In genomic region chr9:120914953-120915352, GRCh38 we compare ENCODE assay signal across 14 cellular contexts. TPM values are rescaled to one million over a fixed set of nuclear protein-coding genes. Genes with fewer than 3 reads are reported as not detected.
DNase-seq lines count a peak whose midpoint lies in the region; ATAC-seq and TF ChIP-seq lines count a peak whose summit lies in the region.
"Had no signal": no experiment of that assay in that cellular context is flagged by ENCODE, and none has a peak within 500 bp of the region (broad histone marks: within the 10 kb centered on the region; RNA-seq: fewer than 3 reads in every experiment).

No MANE protein-coding gene starts in this region.

- H3K9me3 ChIP-seq in T-helper 17 cell (ENCODE audit: control insufficient read depth, low read length, poor library complexity, severe bottlenecking) (no peaks in the 10 kb centered on the region), esophagus muscularis mucosa (peaks cover 0 to 3% (median 0%) of the 10 kb centered on the region in 4 donors), thoracic aorta (no peaks in the 10 kb centered on the region), right lobe of liver (no peaks in the 10 kb centered on the region)
- H3K9me3 ChIP-seq: transverse colon had no signal

- TF ChIP-seq CTCF in esophagus muscularis mucosa (IDR thresholded peaks at IDR 0.05) (no peak), thoracic aorta (IDR thresholded peaks at IDR 0.05) (no peak), right lobe of liver (IDR thresholded peaks at IDR 0.05) (no peak)

- H3K4me3 ChIP-seq in esophagus muscularis mucosa (no peak overlapping the region), thoracic aorta (no peak overlapping the region), right lobe of liver (no peak overlapping the region)
- H3K4me3 ChIP-seq: spleen, transverse colon had no signal

- DNase-seq in activated naive CD4-positive, alpha-beta T cell treated with anti-CD3 and anti-CD28 coated beads for 36 hours = no peak
- no peak for DNase-seq in activated naive CD4-positive, alpha-beta T cell treated with Interleukin-2 at 50 U/mL for 16 hours
- no peak for DNase-seq in T-helper 17 cell
- no peak for DNase-seq in esophagus muscularis mucosa (ENCODE audit: extremely low spot score)
- no peak for DNase-seq in thoracic aorta (ENCODE audit: low spot score)
- no peak for DNase-seq in right lobe of liver
- DNase-seq: mesenchymal stem cell, NCI-H1092 treated with DMSO at 0.1 percent for 48 hours, NCI-H446 treated with DMSO at 0.1 percent for 48 hours, OCI-M1, spleen, transverse colon had no signal

- peaks cover 87% of the 10 kb centered on the region for H3K36me3 Mint-ChIP-seq in activated naive CD4-positive, alpha-beta T cell treated with anti-CD3 and anti-CD28 coated beads for 36 hours (ENCODE audit: low read depth)
- H3K36me3 Mint-ChIP-seq in T-helper 17 cell (ENCODE audit: low read depth) = peaks cover 25% of the 10 kb centered on the region

- no peak overlapping the region for H3K4me3 Mint-ChIP-seq in activated naive CD4-positive, alpha-beta T cell treated with anti-CD3 and anti-CD28 coated beads for 36 hours
- peak overlapping the region; percentile 9 for H3K4me3 Mint-ChIP-seq in T-helper 17 cell

- H3K27me3 Mint-ChIP-seq in activated naive CD4-positive, alpha-beta T cell treated with anti-CD3 and anti-CD28 coated beads for 36 hours (ENCODE audit: low read depth) = no peaks in the 10 kb centered on the region
- H3K27me3 Mint-ChIP-seq in T-helper 17 cell = no peaks in the 10 kb centered on the region

- H3K27ac ChIP-seq in esophagus muscularis mucosa (replicated peaks in 1 of 4) (peak overlapping the region; percentile 6 to 80 (median 40)), thoracic aorta (peak overlapping the region; percentile 62 to 67), right lobe of liver (no peak overlapping the region)
- H3K27ac ChIP-seq: transverse colon had no signal

- no peak for TF ChIP-seq EP300 in esophagus muscularis mucosa (IDR thresholded peaks at IDR 0.05)

- 88% methylated on average over 6 of the region's 6 CpGs for WGBS in esophagus muscularis mucosa
- WGBS in right lobe of liver (ENCODE audit: insufficient coverage, low coverage, low lambda C conversion rate, missing lambda C conversion rate) = 92% methylated on average over 4 of the region's 6 CpGs

- H3K27ac Mint-ChIP-seq in activated naive CD4-positive, alpha-beta T cell treated with anti-CD3 and anti-CD28 coated beads for 36 hours = peak overlapping the region; percentile 94
- peak overlapping the region; percentile 96 for H3K27ac Mint-ChIP-seq in T-helper 17 cell

- H3K9me3 Mint-ChIP-seq in activated naive CD4-positive, alpha-beta T cell treated with anti-CD3 and anti-CD28 coated beads for 36 hours = no peaks in the 10 kb centered on the region

- H3K4me1 ChIP-seq in esophagus muscularis mucosa (peaks cover 28 to 58% (median 49%) of the 10 kb centered on the region in 4 donors), thoracic aorta (ENCODE audit: control insufficient read depth in 1 of 2, low read depth in 2 of 2) (peaks cover 44 to 75% of the 10 kb centered on the region in 2 donors), right lobe of liver (peaks cover 0 to 10% (median 3%) of the 10 kb centered on the region in 4 donors)

- TF ChIP-seq POLR2A in esophagus muscularis mucosa (IDR thresholded peaks at IDR 0.05; ENCODE audit: low read depth) (no peak), right lobe of liver (IDR thresholded peaks at IDR 0.05) (no peak)

- intact Hi-C loops in activated naive CD4-positive, alpha-beta T cell treated with anti-CD3 and anti-CD28 coated beads for 36 hours (cut with micrococcal nuclease) = no loop called here
- intact Hi-C loops in esophagus muscularis mucosa (cut with DNase I) = no loop called here
- intact Hi-C loops in right lobe of liver (cut with DNase I) = no loop called here

- CTCF ChIA-PET in activated naive CD4-positive, alpha-beta T cell treated with anti-CD3 and anti-CD28 coated beads for 36 hours (lab: Charles Lee) = no interaction called here

- H3K36me3 ChIP-seq in esophagus muscularis mucosa (peaks cover 0 to 39% (median 13%) of the 10 kb centered on the region in 4 donors), thoracic aorta (peaks cover 36% of the 10 kb centered on the region), right lobe of liver (no peaks in the 10 kb centered on the region)
- H3K36me3 ChIP-seq: transverse colon had no signal

- no peaks in the 10 kb centered on the region for H3K27me3 ChIP-seq in esophagus muscularis mucosa
- no peaks in the 10 kb centered on the region for H3K27me3 ChIP-seq in thoracic aorta (replicated peaks; ENCODE audit: insufficient read depth)
- H3K27me3 ChIP-seq in right lobe of liver = no peaks in the 10 kb centered on the region
- H3K27me3 ChIP-seq: spleen, transverse colon had no signal

- ATAC-seq in T-helper 17 cell (no peak), thoracic aorta (ENCODE audit: insufficient number of reproducible peaks, low FRiP score, low read depth) (no peak), right lobe of liver (no peak), HG03175 (IDR thresholded peaks at IDR 0.05; ENCODE audit: unreplicated experiment) (no peak), GM21360 (IDR thresholded peaks at IDR 0.05; ENCODE audit: unreplicated experiment) (no peak)

- H3K4me1 Mint-ChIP-seq in activated naive CD4-positive, alpha-beta T cell treated with anti-CD3 and anti-CD28 coated beads for 36 hours (ENCODE audit: low read depth) = peaks cover 88% of the 10 kb centered on the region
- H3K4me1 Mint-ChIP-seq in T-helper 17 cell = peaks cover 56% of the 10 kb centered on the region

RNA-seq across cellular contexts. Expression of gene TRAF1, which starts 11.6 kb away (rescaled TPM):
- 10 to 100 TPM; 80.6 to 85.0 TPM for total RNA-seq in activated naive CD4-positive, alpha-beta T cell treated with anti-CD3 and anti-CD28 coated beads for 36 hours
- total RNA-seq in T-helper 17 cell (100 to 1,000 TPM; 103 to 118 TPM), esophagus muscularis mucosa (1 to 10 TPM; 4.0 to 7.4 (median 5.5) TPM), thoracic aorta (10 to 100 TPM; 36.4 to 52.5 TPM), right lobe of liver (1 to 10 TPM in 5 of 6 experiments, under 1 TPM in 1; 0.99 to 2.5 (median 2.1) TPM)

RNA-seq across cellular contexts. Expression of gene PHF19, which starts 38.0 kb away (rescaled TPM):
- 100 to 1,000 TPM; 289 to 295 TPM for total RNA-seq in activated naive CD4-positive, alpha-beta T cell treated with anti-CD3 and anti-CD28 coated beads for 36 hours
- total RNA-seq in T-helper 17 cell (10 to 100 TPM; 69.9 to 96.9 TPM), esophagus muscularis mucosa (10 to 100 TPM; 36.4 to 57.7 (median 47.8) TPM), thoracic aorta (10 to 100 TPM; 47.9 to 81.7 TPM), right lobe of liver (1 to 10 TPM; 2.2 to 8.0 (median 5.2) TPM)

Comparison
In these comparisons a context has a peak if more than half of its experiments do, and no peak if none do; other contexts are left out.
1. H3K27ac ChIP-seq: peak in esophagus muscularis mucosa (4 of 4) and thoracic aorta (2 of 2); none in right lobe of liver (0 of 3).
2. RNA of gene TRAF1, which starts 11.6 kb away (total RNA-seq): 103 to 118 TPM in T-helper 17 cell, 80.6 to 85.0 TPM in activated naive CD4-positive, alpha-beta T cell treated with anti-CD3 and anti-CD28 coated beads for 36 hours and 36.4 to 52.5 TPM in thoracic aorta; 4.0 to 7.4 TPM in esophagus muscularis mucosa and 0.99 to 2.5 TPM in right lobe of liver; every median in the first group is over 4 times any median in the second.
3. RNA of gene PHF19, which starts 38.0 kb away (total RNA-seq): 289 to 295 TPM in activated naive CD4-positive, alpha-beta T cell treated with anti-CD3 and anti-CD28 coated beads for 36 hours, 69.9 to 96.9 TPM in T-helper 17 cell, 47.9 to 81.7 TPM in thoracic aorta and 36.4 to 57.7 TPM in esophagus muscularis mucosa; 2.2 to 8.0 TPM in right lobe of liver; every median in the first group is over 4 times any median in the second.